In the genomic region with DNA sequence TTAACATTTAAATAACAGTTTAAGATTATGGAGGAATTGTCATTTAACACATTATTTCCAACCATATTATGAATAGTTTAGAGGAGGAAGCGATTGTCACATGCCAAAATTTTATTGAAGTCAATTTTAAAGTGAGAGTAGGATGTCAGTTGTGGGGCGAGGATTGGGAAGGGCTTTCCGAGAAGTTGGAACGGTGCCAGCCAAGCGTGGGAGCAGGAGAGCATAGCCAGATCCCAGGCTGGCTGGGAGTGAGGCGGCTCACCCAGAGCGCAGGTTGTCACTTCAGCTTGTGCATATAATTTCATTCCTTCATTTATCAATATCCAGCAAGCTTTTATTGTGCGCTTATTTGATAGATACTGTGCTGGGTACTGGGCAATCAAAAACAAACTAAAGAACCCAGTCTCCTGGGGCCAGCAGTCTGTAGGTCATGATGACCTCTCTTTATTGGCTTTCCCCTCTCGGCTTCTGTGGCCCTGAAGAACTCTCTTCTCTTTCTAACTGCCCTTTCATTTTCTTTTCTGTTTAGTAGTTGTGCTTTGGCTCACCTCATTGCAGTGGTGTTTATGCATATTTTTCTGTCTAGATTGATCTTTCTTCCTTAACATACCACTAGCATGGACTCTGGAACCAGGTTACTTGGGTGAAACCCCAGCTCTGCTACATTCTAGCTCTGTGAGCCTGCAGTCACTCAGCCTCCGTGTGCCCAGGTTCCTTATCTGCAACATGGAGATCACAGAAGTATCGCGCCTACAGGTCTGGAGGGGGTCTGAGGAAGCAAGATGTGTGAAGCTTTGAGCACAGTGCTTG, we compare ENCODE assay signal across 17 cellular contexts. TPM values are rescaled to one million over a fixed set of nuclear protein-coding genes. Genes with fewer than 3 reads are reported as not detected.
DNase-seq lines count a peak whose midpoint lies in the region; ATAC-seq, FAIRE-seq and TF ChIP-seq lines count a peak whose summit lies in the region.
"Had no signal": no experiment of that assay in that cellular context is flagged by ENCODE, and none has a peak within 500 bp of the region (broad histone marks: within the 10 kb centered on the region; RNA-seq: fewer than 3 reads in every experiment).

No MANE protein-coding gene starts in this region.

- H3K36me3 ChIP-seq in BE2C (peaks cover 37% of the 10 kb centered on the region), adrenal gland (replicated peaks in 1 of 2) (peaks cover 0 to 12% of the 10 kb centered on the region in 2 donors), heart left ventricle (peaks cover 0 to 42% (median 28%) of the 10 kb centered on the region in 9 donors), pancreas (peaks cover 0 to 5% (median 0%) of the 10 kb centered on the region in 3 donors)

- H3K4me1 ChIP-seq in BE2C (peaks cover 8% of the 10 kb centered on the region), adrenal gland (replicated peaks in 1 of 2) (peaks cover 6 to 33% of the 10 kb centered on the region in 2 donors), heart left ventricle (peaks cover 0 to 22% (median 10%) of the 10 kb centered on the region in 12 donors), pancreas (peaks cover 0 to 4% (median 1%) of the 10 kb centered on the region in 3 donors)

- H3K27me3 ChIP-seq in BE2C (no peaks in the 10 kb centered on the region), adrenal gland (no peaks in the 10 kb centered on the region), heart left ventricle (no peaks in the 10 kb centered on the region), pancreas (no peaks in the 10 kb centered on the region)

- H3K27ac ChIP-seq in adrenal gland = peak overlapping the region in 1 of 5 donors; percentile 15
- no peak overlapping the region for H3K27ac ChIP-seq in heart left ventricle
- no peak overlapping the region for H3K27ac ChIP-seq in pancreas

- 44 to 63% (median 49%) methylated on average over 12 of the region's 12 CpGs for WGBS in adrenal gland, 4 donors
- WGBS in heart left ventricle, 4 donors = 35 to 39% (median 36%) methylated on average over 12 of the region's 12 CpGs
- 61 to 64% methylated on average over 12 of the region's 12 CpGs for WGBS in pancreas, 2 donors

- DNase-seq in BE2C (peak; percentile 84), adrenal gland (peak; percentile 37 to 64 (median 49)), heart left ventricle (peak; percentile 58 to 81 (median 73)), pancreas (peak in 4 of 6 donors; percentile 14 to 63 (median 54)), GDM1 (lab: John Stamatoyannopoulos, UW) (no peak), SW480 (ENCODE audit: low spot score) (no peak)
- DNase-seq: activated CD4-positive, CD25-positive, alpha-beta regulatory T cell treated with anti-CD3 and anti-CD28 coated beads, Interleukin-2, amount 50 U/mL, for 72 hours; activated effector memory CD4-positive, alpha-beta T cell treated with anti-CD3 and anti-CD28 coated beads, Interleukin-2, amount 50 U/mL, for 16 hours; COR-L47; HCEC 1CT; NCI-H1436 treated with DMSO at 0.1 percent for 48 hours; SHP77 had no signal

- no peak for TF ChIP-seq CTCF in BE2C (IDR thresholded peaks at IDR 0.05; ENCODE audit: low read depth, low read length)
- TF ChIP-seq CTCF in adrenal gland (IDR thresholded peaks at IDR 0.05) = no peak
- TF ChIP-seq CTCF in heart left ventricle (IDR thresholded peaks at IDR 0.05) = no peak
- TF ChIP-seq CTCF in pancreas (IDR thresholded peaks at IDR 0.05) = no peak

- no peak for FAIRE-seq in pancreas (lab: Jason Lieb, UNC)
- FAIRE-seq: colon, frontal cortex had no signal

- peak; percentile 56 to 88 (median 62) for ATAC-seq in heart left ventricle
- ATAC-seq in pancreas = peak in 1 of 4 donors; percentile 41
- no peak for ATAC-seq in HG03159 (IDR thresholded peaks at IDR 0.05; ENCODE audit: unreplicated experiment)
- no peak for ATAC-seq in HG02763 (IDR thresholded peaks at IDR 0.05; ENCODE audit: unreplicated experiment)
- ATAC-seq: natural killer cell treated with Interleukin-12 subunit alpha and Interleukin-12 subunit beta and Interleukin-15 and Interleukin-18, amount 100 ng/mL, for 72 hours had no signal

- intact Hi-C loops in adrenal gland (cut with DNase I) = no loop called here
- intact Hi-C loops in heart left ventricle (cut with DNase I) = no loop called here
- intact Hi-C loops in pancreas (cut with DNase I) = no loop called here

- TF ChIP-seq POLR2A in adrenal gland (IDR thresholded peaks at IDR 0.05) (no peak), heart left ventricle (IDR thresholded peaks at IDR 0.05) (no peak)

- H3K4me3 ChIP-seq in BE2C (ENCODE audit: low read depth, low read length) = no peak overlapping the region
- H3K4me3 ChIP-seq in adrenal gland = peak overlapping the region in 1 of 4 donors; percentile 9
- peak overlapping the region in 1 of 12 donors; percentile 7 for H3K4me3 ChIP-seq in heart left ventricle
- H3K4me3 ChIP-seq in pancreas = no peak overlapping the region

- H3K9me3 ChIP-seq in BE2C (no peaks in the 10 kb centered on the region), adrenal gland (replicated peaks in 1 of 3) (no peaks in the 10 kb centered on the region), heart left ventricle (no peaks in the 10 kb centered on the region), pancreas (no peaks in the 10 kb centered on the region)

RNA-seq across cellular contexts. Expression of gene CEP43, which starts 6.4 kb away (rescaled TPM):
- polyA plus RNA-seq in BE2C (2012; ENCODE audit: insufficient read depth, insufficient read length, low read depth) = 11.8 TPM
- 10 to 100 TPM; 12.7 to 36.7 (median 16.6) TPM for total RNA-seq in adrenal gland
- polyA plus RNA-seq in adrenal gland = 10 to 100 TPM; 10.1 to 20.5 (median 12.9) TPM
- total RNA-seq in heart left ventricle = 10 to 100 TPM in 6 of 9 donors, 1 to 10 TPM in 3; 6.6 to 15.5 (median 10.7) TPM
- 10 to 100 TPM in 1 of 2 donors, 1 to 10 TPM in 1; 4.7 to 16.9 TPM for polyA plus RNA-seq in heart left ventricle
- 10 to 100 TPM in 1 of 6 donors, 1 to 10 TPM in 5; 4.4 to 11.9 (median 6.4) TPM for total RNA-seq in pancreas
- 10 to 100 TPM in 1 of 2 donors, 1 to 10 TPM in 1; 5.7 to 10.1 TPM for polyA plus RNA-seq in pancreas

RNA-seq across cellular contexts. Expression of gene RNASET2, which starts 49.2 kb away (rescaled TPM):
- 14.1 TPM for polyA plus RNA-seq in BE2C (2012; ENCODE audit: insufficient read depth, insufficient read length, low read depth)
- total RNA-seq in adrenal gland = 100 to 1,000 TPM in 2 of 8 donors, 10 to 100 TPM in 6; 39.6 to 218 (median 61.6) TPM
- 10 to 100 TPM; 25.7 to 76.2 (median 56.0) TPM for polyA plus RNA-seq in adrenal gland
- 10 to 100 TPM in 7 of 9 donors, 1 to 10 TPM in 2; 7.9 to 76.0 (median 13.5) TPM for total RNA-seq in heart left ventricle
- polyA plus RNA-seq in heart left ventricle = 10 to 100 TPM in 1 of 2 donors, 1 to 10 TPM in 1; 5.7 to 18.3 TPM
- total RNA-seq in pancreas = 10 to 100 TPM; 25.2 to 55.2 (median 37.0) TPM
- polyA plus RNA-seq in pancreas = 10 to 100 TPM; 25.7 to 61.4 TPM

Comparison
In these comparisons a context has a peak if more than half of its experiments do, and no peak if none do; other contexts are left out.
1. DNase-seq: peak in BE2C (single experiment), adrenal gland (7 of 7), heart left ventricle (5 of 5) and pancreas (4 of 6); none in GDM1 (single experiment) and SW480 (single experiment).
2. ATAC-seq: peak in heart left ventricle (4 of 4); none in HG03159 (single experiment) and HG02763 (single experiment).